In genomic region chr14:25411933-25412757, GRCh38 we compare ENCODE assay signal across 8 cellular contexts.
DNase-seq lines count a peak whose midpoint lies in the region; ATAC-seq and TF ChIP-seq lines count a peak whose summit lies in the region.
"Had no signal": no experiment of that assay in that cellular context is flagged by ENCODE, and none has a peak within 500 bp of the region (broad histone marks: within the 10 kb centered on the region; RNA-seq: fewer than 3 reads in every experiment).

No MANE protein-coding gene starts in this region.

- no peak overlapping the region for H3K27ac Mint-ChIP-seq in T-cell
- H3K27ac Mint-ChIP-seq in CD4-positive, alpha-beta T cell: no peak overlapping the region

- no peaks in the 10 kb centered on the region for H3K79me2 ChIP-seq in osteoblast (ENCODE audit: insufficient read depth, low read length)

- DNase-seq in NCI-H524 (lab: John Stamatoyannopoulos, UW) (peak; percentile 77 to 89), ecto neural progenitor cell (ENCODE audit: low spot score) (peak; percentile 60), osteoblast (ENCODE audit: insufficient read length, low spot score, missing footprints) (peak; percentile 31), T-cell (no peak), thyroid gland (no peak)
- DNase-seq in CD4-positive, alpha-beta T cell: no peak
- DNase-seq: MV-4-11 had no signal

- H3K4me1 Mint-ChIP-seq in T-cell: no peaks in the 10 kb centered on the region
- no peaks in the 10 kb centered on the region for H3K4me1 Mint-ChIP-seq in CD4-positive, alpha-beta T cell (ENCODE audit: low read depth)

- no peaks in the 10 kb centered on the region for H3K36me3 Mint-ChIP-seq in T-cell
- H3K36me3 Mint-ChIP-seq in CD4-positive, alpha-beta T cell (ENCODE audit: low read depth): no peaks in the 10 kb centered on the region

- H3K27me3 ChIP-seq in osteoblast (ENCODE audit: insufficient read depth, low read length) (no peaks in the 10 kb centered on the region), thyroid gland (no peaks in the 10 kb centered on the region)
- no peaks in the 10 kb centered on the region for H3K27me3 ChIP-seq in CD4-positive, alpha-beta T cell (ENCODE audit: control insufficient read depth, insufficient read depth, low read length)

- TF ChIP-seq CTCF in GM12873 (IDR thresholded peaks at IDR 0.05; ENCODE audit: insufficient read depth, low read depth, low read length, missing control alignments): peak; percentile 2
- TF ChIP-seq CTCF in osteoblast (IDR thresholded peaks at IDR 0.05; ENCODE audit: extremely low read depth, low read depth, low read length): peak; percentile 27
- TF ChIP-seq CTCF in CD4-positive, alpha-beta T cell (IDR thresholded peaks at IDR 0.05): no peak
- peak in 2 of 6 experiments; percentile 13 to 32 for TF ChIP-seq CTCF in thyroid gland (IDR thresholded peaks at IDR 0.05)

- no peak overlapping the region for H2AFZ ChIP-seq in osteoblast (ENCODE audit: low read length)

- no peaks in the 10 kb centered on the region for H4K20me1 ChIP-seq in osteoblast (ENCODE audit: insufficient read depth, low read length)

- H3K9me3 Mint-ChIP-seq in T-cell: peaks cover 2 to 5% (median 4%) of the 10 kb centered on the region in 3 donors
- peaks cover 3% of the 10 kb centered on the region for H3K9me3 Mint-ChIP-seq in CD4-positive, alpha-beta T cell

- no peak overlapping the region for H3K4me2 ChIP-seq in osteoblast (ENCODE audit: insufficient read depth, low read length)

- WGBS in thyroid gland, 2 donors: 45 to 50% methylated on average over 5 of the region's 5 CpGs

- TF ChIP-seq POLR2A in thyroid gland (IDR thresholded peaks at IDR 0.05): no peak

- POLR2A ChIA-PET in T-cell (lab: Charles Lee): no interaction called here
- POLR2A ChIA-PET in CD4-positive, alpha-beta T cell (lab: Charles Lee): no interaction called here

- H3K4me3 Mint-ChIP-seq in T-cell: no peak overlapping the region
- no peak overlapping the region for H3K4me3 Mint-ChIP-seq in CD4-positive, alpha-beta T cell

- peaks cover 0 to 6% of the 10 kb centered on the region in 2 donors for H3K27me3 Mint-ChIP-seq in T-cell
- no peaks in the 10 kb centered on the region for H3K27me3 Mint-ChIP-seq in CD4-positive, alpha-beta T cell

- H3K27ac ChIP-seq in osteoblast (ENCODE audit: low read depth, low read length) (no peak overlapping the region), thyroid gland (no peak overlapping the region)
- no peak overlapping the region for H3K27ac ChIP-seq in CD4-positive, alpha-beta T cell (ENCODE audit: low read depth, low read length)

- H3K4me3 ChIP-seq in osteoblast (ENCODE audit: insufficient read depth, low read length) (no peak overlapping the region), thyroid gland (replicated peaks in 1 of 3) (no peak overlapping the region)

- H3K4me1 ChIP-seq in osteoblast (ENCODE audit: insufficient read depth, low read length) (no peaks in the 10 kb centered on the region), thyroid gland (no peaks in the 10 kb centered on the region)

- H3K36me3 ChIP-seq in osteoblast (ENCODE audit: insufficient read depth, low read length) (no peaks in the 10 kb centered on the region), thyroid gland (no peaks in the 10 kb centered on the region)

- no peak for ATAC-seq in T-cell (replicated peaks in 1 of 4)
- ATAC-seq in CD4-positive, alpha-beta T cell (ENCODE audit: poor library complexity): no peak

- intact Hi-C loops in CD4-positive, alpha-beta T cell (cut with DNase I, micrococcal nuclease): no loop called here
- intact Hi-C loops in thyroid gland (cut with DNase I): no loop called here

- CTCF ChIA-PET in T-cell (lab: Charles Lee): interaction anchor here (0.6 to 0.8 kb wide), 2 partner anchors 11 to 13 kb away, joined by 3 to 4 read pairs; no protein-coding TSS in a partner anchor
- CTCF ChIA-PET in CD4-positive, alpha-beta T cell (lab: Charles Lee): no interaction called here

- H3K9me3 ChIP-seq in osteoblast (ENCODE audit: low read depth, low read length) (peaks cover 2% of the 10 kb centered on the region), thyroid gland (no peaks in the 10 kb centered on the region)
- no peaks in the 10 kb centered on the region for H3K9me3 ChIP-seq in CD4-positive, alpha-beta T cell (ENCODE audit: control insufficient read depth, low read length)

Comparison
In these comparisons a context has a peak if more than half of its experiments do, and no peak if none do; other contexts are left out.
1. DNase-seq: peak in NCI-H524 (2 of 2), ecto neural progenitor cell (single experiment) and osteoblast (single experiment); none in T-cell (0 of 34), CD4-positive, alpha-beta T cell (0 of 10) and thyroid gland (0 of 2).